In genomic region chr21:37993071-37993470, GRCh38 we compare ENCODE assay signal across 2 cellular contexts.
TF ChIP-seq lines count a peak whose summit lies in the region.

No MANE protein-coding gene starts in this region.

TF ChIP-seq in HepG2, 621 proteins besides CTCF, POLR2A, EP300 and RAD21 (continued from another document):
- TF ChIP-seq ZNF44 (CRISPR knock-in tag; IDR thresholded peaks at IDR 0.05) = no peak
- no peak for TF ChIP-seq CENPT (CRISPR knock-in tag; IDR thresholded peaks at IDR 0.05; ENCODE audit: low read depth)
- no peak for TF ChIP-seq NCOA1 (CRISPR knock-in tag; IDR thresholded peaks at IDR 0.05)
- peak; percentile 81; the same call in 1 of the 2 replicates for TF ChIP-seq ATF7 (IDR thresholded peaks at IDR 0.05)
- no peak for TF ChIP-seq ATF7 (CRISPR knock-in tag; IDR thresholded peaks at IDR 0.05)
- TF ChIP-seq, protein P1, sequence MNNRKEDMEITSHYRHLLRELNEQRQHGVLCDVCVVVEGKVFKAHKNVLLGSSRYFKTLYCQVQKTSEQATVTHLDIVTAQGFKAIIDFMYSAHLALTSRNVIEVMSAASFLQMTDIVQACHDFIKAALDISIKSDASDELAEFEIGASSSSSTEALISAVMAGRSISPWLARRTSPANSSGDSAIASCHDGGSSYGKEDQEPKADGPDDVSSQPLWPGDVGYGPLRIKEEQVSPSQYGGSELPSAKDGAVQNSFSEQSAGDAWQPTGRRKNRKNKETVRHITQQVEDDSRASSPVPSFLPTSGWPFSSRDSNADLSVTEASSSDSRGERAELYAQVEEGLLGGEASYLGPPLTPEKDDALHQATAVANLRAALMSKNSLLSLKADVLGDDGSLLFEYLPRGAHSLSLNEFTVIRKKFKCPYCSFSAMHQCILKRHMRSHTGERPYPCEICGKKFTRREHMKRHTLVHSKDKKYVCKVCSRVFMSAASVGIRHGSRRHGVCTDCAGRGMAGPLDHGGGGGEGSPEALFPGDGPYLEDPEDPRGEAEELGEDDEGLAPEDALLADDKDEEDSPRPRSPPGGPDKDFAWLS (CRISPR knock-in tag; IDR thresholded peaks at IDR 0.05; ENCODE audit: borderline replicate concordance) = no peak
- TF ChIP-seq TEAD3 (CRISPR knock-in tag; optimal IDR thresholded peaks at IDR 0.05; ENCODE audit: borderline replicate concordance) = no peak
- TF ChIP-seq CREB1 (IDR thresholded peaks at IDR 0.05) = peak; percentile 51; the same call in 1 of the 2 replicates
- no peak for TF ChIP-seq CREB1 (CRISPR knock-in tag; IDR thresholded peaks at IDR 0.05)
TF ChIP-seq in HepG2: peak in this region for 3.

TF ChIP-seq in IMR-90, 13 proteins besides CTCF, POLR2A, EP300 and RAD21 (continued from another document):
- TF ChIP-seq ELK1 (IDR thresholded peaks at IDR 0.05; ENCODE audit: borderline replicate concordance, low read depth, low read length) (no peak), BHLHE40 (IDR thresholded peaks at IDR 0.05; ENCODE audit: low read depth, low read length) (no peak), MXI1 (IDR thresholded peaks at IDR 0.05; ENCODE audit: borderline replicate concordance, low read depth, low read length) (no peak)
